ENCODE assay signal across 10 cellular contexts in the genomic region with DNA sequence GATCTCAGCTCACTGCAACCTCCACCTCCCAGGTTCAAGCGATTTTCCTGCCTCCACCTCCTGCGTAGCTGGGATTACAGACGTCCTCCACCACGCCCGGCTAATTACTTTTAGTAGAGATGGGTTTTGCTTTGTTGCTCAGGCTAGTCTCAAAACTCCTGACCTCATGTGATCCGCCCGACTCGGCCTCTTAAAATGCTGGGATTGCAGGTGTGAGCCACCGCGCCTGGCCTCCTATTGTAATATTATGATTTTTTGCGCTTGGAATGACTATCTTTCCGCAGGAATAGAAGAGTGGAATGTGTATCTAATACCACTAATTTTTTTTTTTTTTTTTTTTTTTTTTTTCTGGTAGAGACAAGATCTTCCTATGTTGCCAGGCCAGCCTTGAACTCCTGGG. TPM values are rescaled to one million over a fixed set of nuclear protein-coding genes. Genes with fewer than 3 reads are reported as not detected.
DNase-seq lines count a peak whose midpoint lies in the region; ATAC-seq and TF ChIP-seq lines count a peak whose summit lies in the region.
"Had no signal": no experiment of that assay in that cellular context is flagged by ENCODE, and none has a peak within 500 bp of the region (broad histone marks: within the 10 kb centered on the region; RNA-seq: fewer than 3 reads in every experiment).

No MANE protein-coding gene starts in this region.

- H3K4me3 Mint-ChIP-seq in central memory CD8-positive, alpha-beta T cell = peak overlapping the region; percentile 77
- H3K4me3 Mint-ChIP-seq in natural killer cell = peak overlapping the region; percentile 47

- no peaks in the 10 kb centered on the region for H3K9me3 Mint-ChIP-seq in central memory CD8-positive, alpha-beta T cell
- no peaks in the 10 kb centered on the region for H3K9me3 Mint-ChIP-seq in natural killer cell

- TF ChIP-seq CTCF in AG10803 (conservative IDR thresholded peaks at IDR 0.05; ENCODE audit: low read length) (no peak), natural killer cell (IDR thresholded peaks at IDR 0.05) (no peak), GM10248 (IDR thresholded peaks at IDR 0.05; ENCODE audit: control extremely low read depth, extremely low read depth, low read depth, missing control alignments) (no peak)

- peaks cover 5% of the 10 kb centered on the region; the same call in 1 of the 2 replicates for H3K36me3 ChIP-seq in HUES64 (ENCODE audit: insufficient read depth, low read length)
- H3K36me3 ChIP-seq: colonic mucosa had no signal

- ATAC-seq in central memory CD8-positive, alpha-beta T cell (replicated peaks; ENCODE audit: extremely low read depth, poor library complexity, severe bottlenecking) = no peak
- ATAC-seq in natural killer cell = no peak

- no peak overlapping the region for H3K9ac ChIP-seq in HUES64 (ENCODE audit: low read depth, low read length)

- CTCF ChIA-PET in GM10248 (lab: Yijun Ruan, JAX) = interaction anchor here (1.0 to 7.3 kb wide), 13 partner anchors 7 to 412 kb away, joined by 3 to 81 read pairs (median 7); partner anchors contain the start of gene EDEM1

- peak overlapping the region; percentile 72 for H3K27ac Mint-ChIP-seq in central memory CD8-positive, alpha-beta T cell (ENCODE audit: low read depth)
- H3K27ac Mint-ChIP-seq in natural killer cell = peak overlapping the region; percentile 88 to 90

- no peak for DNase-seq in AG10803 (ENCODE audit: low read depth)
- no peak for DNase-seq in central memory CD8-positive, alpha-beta T cell (ENCODE audit: low spot score in 2 of 2)
- no peak for DNase-seq in natural killer cell
- DNase-seq in AG08395 (ENCODE audit: low spot score) = no peak
- DNase-seq in GM10248 (ENCODE audit: extremely low spot score) = no peak
- no peak for DNase-seq in posterior cingulate gyrus
- DNase-seq in NCI-H187 (lab: John Stamatoyannopoulos, UW) = no peak
- DNase-seq: colonic mucosa, SHP77 treated with DMSO at 0.1 percent for 48 hours had no signal

- peaks cover 42% of the 10 kb centered on the region for H3K4me1 Mint-ChIP-seq in central memory CD8-positive, alpha-beta T cell
- H3K4me1 Mint-ChIP-seq in natural killer cell = peaks cover 42 to 48% of the 10 kb centered on the region in 2 donors

- H3K27ac ChIP-seq in HUES64 (ENCODE audit: low read depth, low read length) = no peak overlapping the region

- H3K4me3 ChIP-seq in AG10803 (ENCODE audit: low read length) (peak overlapping the region; percentile 96), HUES64 (ENCODE audit: low read length) (peak overlapping the region; percentile 99; the same call in 1 of the 2 replicates)

- H3K27me3 Mint-ChIP-seq in central memory CD8-positive, alpha-beta T cell = no peaks in the 10 kb centered on the region
- H3K27me3 Mint-ChIP-seq in natural killer cell (ENCODE audit: low read depth in 2 of 2) = no peaks in the 10 kb centered on the region

- intact Hi-C loops in natural killer cell (cut with micrococcal nuclease) = loop anchor here (2.0 to 10.0 kb wide), 4 partner anchors 73 to 1949 kb away; partner anchors contain the start of gene CRBN
- intact Hi-C loops in posterior cingulate gyrus (cut with DNase I) = loop anchor here (5.0 kb wide), 1 partner anchor 412 kb away; no protein-coding TSS in a partner anchor

- POLR2A ChIA-PET in GM10248 (lab: Yijun Ruan, JAX) = no interaction called here

- H3K9me3 ChIP-seq in HUES64 (ENCODE audit: insufficient read depth, low read depth, low read length) = no peaks in the 10 kb centered on the region
- H3K9me3 ChIP-seq: colonic mucosa had no signal

- peaks cover 9% of the 10 kb centered on the region; the same call in 1 of the 2 replicates for H3K4me1 ChIP-seq in HUES64 (ENCODE audit: insufficient read depth, low read length)

- no peaks in the 10 kb centered on the region for H3K27me3 ChIP-seq in HUES64 (ENCODE audit: insufficient read depth, low read length)
- H3K27me3 ChIP-seq: colonic mucosa had no signal

- WGBS in HUES64 = 94% methylated on average over 11 of the region's 12 CpGs

- H3K36me3 Mint-ChIP-seq in central memory CD8-positive, alpha-beta T cell (ENCODE audit: insufficient read depth) = peaks cover 27% of the 10 kb centered on the region
- no peaks in the 10 kb centered on the region for H3K36me3 Mint-ChIP-seq in natural killer cell

RNA-seq across cellular contexts. Expression of gene ARL8B, which starts 1.8 kb away (rescaled TPM):
- 39.0 TPM for polyA plus RNA-seq in HUES64 (2013, experiment 1 of 2)
- 44.1 TPM for polyA plus RNA-seq in HUES64 (2013, experiment 2 of 2)
- total RNA-seq in natural killer cell = 10 to 100 TPM; 43.3 to 52.7 (median 48.9) TPM
